ENCODE assay signal across 8 cellular contexts in genomic region chr6:76682842-76683241, GRCh38.
DNase-seq lines count a peak whose midpoint lies in the region; ATAC-seq and TF ChIP-seq lines count a peak whose summit lies in the region.

No MANE protein-coding gene starts in this region.

- ATAC-seq in GM19351 (IDR thresholded peaks at IDR 0.05; ENCODE audit: unreplicated experiment) (peak; percentile 54), HG02588 (IDR thresholded peaks at IDR 0.05; ENCODE audit: unreplicated experiment) (no peak)

- H3K4me1 ChIP-seq in BE2C (no peaks in the 10 kb centered on the region), sigmoid colon (peaks cover 0 to 9% (median 0%) of the 10 kb centered on the region in 4 donors), ovary (ENCODE audit: insufficient read depth) (no peaks in the 10 kb centered on the region)

- intact Hi-C loops in sigmoid colon (cut with DNase I) (no loop called here), ovary (cut with DNase I) (no loop called here)

- TF ChIP-seq CTCF in BE2C (IDR thresholded peaks at IDR 0.05; ENCODE audit: low read depth, low read length), result peak; percentile 29; the same call in 1 of the 2 replicates
- TF ChIP-seq CTCF in fibroblast of the aortic adventitia (IDR thresholded peaks at IDR 0.05; ENCODE audit: insufficient read depth, low read length), result peak; percentile 32
- no peak for TF ChIP-seq CTCF in sigmoid colon (IDR thresholded peaks at IDR 0.05)
- no peak for TF ChIP-seq CTCF in ovary (IDR thresholded peaks at IDR 0.05)

- H3K9me3 Mint-ChIP-seq in activated T-cell treated with anti-CD3 and anti-CD28 coated beads, Interleukin-2, amount 50 U/mL, for 24 hours, result peaks cover 14% of the 10 kb centered on the region

- no peaks in the 10 kb centered on the region for H3K4me1 Mint-ChIP-seq in activated T-cell treated with anti-CD3 and anti-CD28 coated beads, Interleukin-2, amount 50 U/mL, for 24 hours (ENCODE audit: low read depth)

- H3K36me3 Mint-ChIP-seq in activated T-cell treated with anti-CD3 and anti-CD28 coated beads, Interleukin-2, amount 50 U/mL, for 24 hours (ENCODE audit: low read depth), result no peaks in the 10 kb centered on the region

- TF ChIP-seq EP300 in sigmoid colon (IDR thresholded peaks at IDR 0.05) (no peak), ovary (IDR thresholded peaks at IDR 0.05) (no peak)

- H3K27ac Mint-ChIP-seq in activated T-cell treated with anti-CD3 and anti-CD28 coated beads, Interleukin-2, amount 50 U/mL, for 24 hours, result no peak overlapping the region

- H3K27me3 Mint-ChIP-seq in activated T-cell treated with anti-CD3 and anti-CD28 coated beads, Interleukin-2, amount 50 U/mL, for 24 hours, result no peaks in the 10 kb centered on the region

- H3K9me3 ChIP-seq in BE2C (no peaks in the 10 kb centered on the region), sigmoid colon (no peaks in the 10 kb centered on the region), ovary (no peaks in the 10 kb centered on the region)

- no peaks in the 10 kb centered on the region for H3K36me3 ChIP-seq in BE2C
- no peaks in the 10 kb centered on the region for H3K36me3 ChIP-seq in sigmoid colon
- no peaks in the 10 kb centered on the region for H3K36me3 ChIP-seq in ovary

- H3K27me3 ChIP-seq in BE2C (no peaks in the 10 kb centered on the region), sigmoid colon (no peaks in the 10 kb centered on the region), ovary (no peaks in the 10 kb centered on the region)

- WGBS in sigmoid colon, 2 donors, result 1 to 25% methylated on average over 1 of the region's 1 CpG
- WGBS in ovary, 3 donors, result 5 to 26% (median 9%) methylated on average over 1 of the region's 1 CpG

- H3K4me3 ChIP-seq in BE2C (ENCODE audit: low read depth, low read length), result no peak overlapping the region
- H3K4me3 ChIP-seq in fibroblast of the aortic adventitia (ENCODE audit: low read depth, low read length), result no peak overlapping the region
- no peak overlapping the region for H3K4me3 ChIP-seq in sigmoid colon
- no peak overlapping the region for H3K4me3 ChIP-seq in ovary

- DNase-seq in BE2C (no peak), OCI-M1 (lab: John Stamatoyannopoulos, UW) (peak; percentile 56), fibroblast of the aortic adventitia (ENCODE audit: low read depth) (peak; percentile 17), sigmoid colon (no peak), ovary (no peak)
- DNase-seq in activated T-cell treated with anti-CD3 and anti-CD28 coated beads, Interleukin-2, amount 50 U/mL, for 24 hours, result no peak

- TF ChIP-seq POLR2A in sigmoid colon (IDR thresholded peaks at IDR 0.05) (no peak), ovary (IDR thresholded peaks at IDR 0.05) (no peak)

- H3K4me3 Mint-ChIP-seq in activated T-cell treated with anti-CD3 and anti-CD28 coated beads, Interleukin-2, amount 50 U/mL, for 24 hours, result no peak overlapping the region

- H3K27ac ChIP-seq in sigmoid colon (no peak overlapping the region), ovary (no peak overlapping the region)

Comparison
In these comparisons a context has a peak if more than half of its experiments do, and no peak if none do; other contexts are left out.
1. DNase-seq: peak in OCI-M1 (single experiment) and fibroblast of the aortic adventitia (single experiment); none in BE2C (single experiment), activated T-cell treated with anti-CD3 and anti-CD28 coated beads, Interleukin-2, amount 50 U/mL, for 24 hours (single experiment), sigmoid colon (single experiment) and ovary (0 of 5).
2. CTCF ChIP-seq: peak in BE2C (single experiment) and fibroblast of the aortic adventitia (single experiment); none in sigmoid colon (0 of 4) and ovary (0 of 3).